Comparison of ENCODE assay signal across 8 cellular contexts in the genomic region with DNA sequence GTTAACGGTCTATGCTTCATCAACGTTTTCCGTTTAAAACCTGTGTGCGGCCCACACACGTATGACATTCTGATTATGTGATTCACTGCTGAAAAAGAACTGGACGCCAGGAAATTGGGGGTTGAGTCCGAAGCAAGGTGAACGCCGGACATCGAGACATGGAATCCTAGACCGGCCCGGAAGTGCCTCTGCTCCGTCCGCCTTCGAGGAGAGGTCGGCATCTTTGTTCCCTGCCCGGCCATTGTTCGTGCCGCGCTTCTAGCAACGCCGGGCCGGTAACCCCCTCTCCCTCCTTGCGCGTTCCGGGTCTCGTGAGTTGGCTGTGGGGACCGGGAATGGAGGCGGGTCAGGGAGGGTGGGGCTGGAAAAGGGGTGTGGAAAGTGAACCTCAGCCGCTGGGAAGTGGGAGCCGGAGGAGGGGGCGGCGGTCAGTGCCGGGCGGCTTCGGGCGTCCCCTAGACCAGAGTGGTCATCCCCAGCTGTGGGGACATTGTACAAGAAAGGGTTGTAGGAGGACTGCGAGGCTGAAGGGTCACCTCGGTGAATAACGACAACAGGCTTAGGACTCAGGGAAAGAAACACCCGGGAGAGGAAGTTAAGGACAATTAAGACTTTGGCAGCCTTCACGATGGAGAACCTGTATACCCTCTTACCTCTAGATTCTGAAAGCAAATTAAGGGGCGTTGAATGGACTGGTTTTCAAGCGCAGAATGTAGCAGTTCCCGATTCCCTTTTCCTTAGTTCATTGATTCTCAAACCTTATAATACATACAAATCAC. TPM values are rescaled to one million over a fixed set of nuclear protein-coding genes. Genes with fewer than 3 reads are reported as not detected.
DNase-seq lines count a peak whose midpoint lies in the region; ATAC-seq and TF ChIP-seq lines count a peak whose summit lies in the region.

A gene (plus strand): TSS at position 220 of the 779 bp plus-strand sequence. CDS start 1,810 bp downstream, outside the sequence.

- peaks cover 5% of the 10 kb centered on the region; the same call in 1 of the 2 replicates for H3K4me1 ChIP-seq in Caco-2

- no peak for TF ChIP-seq CTCF in Caco-2 (IDR thresholded peaks at IDR 0.05; ENCODE audit: insufficient read depth in 1 of 2, low read depth in 1 of 2, low read length in 1 of 2, severe bottlenecking in 1 of 2, unreplicated experiment in 1 of 2)

- H3K27ac Mint-ChIP-seq in Caco-2 (ENCODE audit: unreplicated experiment), result peak within 1 kb of the TSS; percentile 82

- peaks cover 9% of the 10 kb centered on the region for H3K4me1 Mint-ChIP-seq in Caco-2 (ENCODE audit: low read depth, unreplicated experiment)
- H3K4me1 Mint-ChIP-seq in activated T-cell treated with anti-CD3 and anti-CD28 coated beads, Interleukin-2, amount 50 U/mL, for 4 hours (ENCODE audit: low read depth), result peaks cover 15% of the 10 kb centered on the region

- BruUV-seq in Caco-2 (replicated peaks; lab: Mats Ljungman, UMichigan), result TSS peak; percentile 64

- H3K27me3 Mint-ChIP-seq in Caco-2 (ENCODE audit: insufficient read depth, unreplicated experiment), result no peaks in the 10 kb centered on the region
- H3K27me3 Mint-ChIP-seq in activated T-cell treated with anti-CD3 and anti-CD28 coated beads, Interleukin-2, amount 50 U/mL, for 4 hours (ENCODE audit: low read depth), result peaks cover 56% of the 10 kb centered on the region

- intact Hi-C loops in Caco-2 (cut with micrococcal nuclease; ENCODE audit: unreplicated experiment), result loop anchor here (1.0 to 2.0 kb wide), 4 partner anchors 27 to 158 kb away; a partner anchor contains a TSS

- peak within 1 kb of the TSS; percentile 96 for H3K4me3 Mint-ChIP-seq in Caco-2 (ENCODE audit: unreplicated experiment)
- H3K4me3 Mint-ChIP-seq in activated T-cell treated with anti-CD3 and anti-CD28 coated beads, Interleukin-2, amount 50 U/mL, for 4 hours, result peak within 1 kb of the TSS; percentile 86

- peak within 1 kb of the TSS; percentile 72 for H3K4me3 ChIP-seq in Caco-2 (ENCODE audit: low read depth, low read length)

- ATAC-seq in GM19395 (IDR thresholded peaks at IDR 0.05; ENCODE audit: unreplicated experiment), result peak; percentile 81
- ATAC-seq in HG03521 (IDR thresholded peaks at IDR 0.05; ENCODE audit: unreplicated experiment), result peak; percentile 85
- peak; percentile 88 to 90 for ATAC-seq in activated T-cell treated with anti-CD3 and anti-CD28 coated beads, Interleukin-2, amount 50 U/mL, for 4 hours

- no peaks in the 10 kb centered on the region for H3K36me3 ChIP-seq in Caco-2 (ENCODE audit: control insufficient read depth, insufficient read depth, low read length)

- no peaks in the 10 kb centered on the region for H3K9me3 ChIP-seq in Caco-2

- CTCF ChIA-PET in Caco-2 (lab: Charles Lee), result no interaction called here

- peaks cover 1% of the 10 kb centered on the region; the same call in 1 of the 2 replicates for H3K27me3 ChIP-seq in Caco-2 (replicated peaks; ENCODE audit: control insufficient read depth, insufficient read depth, low read length)

- H3K9me3 Mint-ChIP-seq in Caco-2 (ENCODE audit: unreplicated experiment), result no peaks in the 10 kb centered on the region
- H3K9me3 Mint-ChIP-seq in activated T-cell treated with anti-CD3 and anti-CD28 coated beads, Interleukin-2, amount 50 U/mL, for 4 hours, result no peaks in the 10 kb centered on the region

- DNase-seq in Caco-2 (peak; percentile 88 to 90), NCI-H526 treated with DMSO at 0.1 percent for 48 hours (lab: John Stamatoyannopoulos, UW) (peak; percentile 81), fibroblast of peridontal ligament (ENCODE audit: extremely low read depth) (peak; percentile 84), myocyte (ENCODE audit: low read depth) (peak; percentile 95)
- no peak for DNase-seq in activated T-cell treated with anti-CD3 and anti-CD28 coated beads, Interleukin-2, amount 50 U/mL, for 4 hours

- H3K27ac ChIP-seq in temporal lobe (ENCODE audit: low read depth, low read length), result no peak within 1 kb of the TSS

- POLR2A ChIA-PET in Caco-2 (lab: Charles Lee), result no interaction called here

- peaks cover 29% of the 10 kb centered on the region for H3K36me3 Mint-ChIP-seq in Caco-2 (ENCODE audit: insufficient read depth, unreplicated experiment)
- H3K36me3 Mint-ChIP-seq in activated T-cell treated with anti-CD3 and anti-CD28 coated beads, Interleukin-2, amount 50 U/mL, for 4 hours (ENCODE audit: insufficient read depth), result no peaks in the 10 kb centered on the region

RNA-seq across cellular contexts. Expression of the gene that starts here (rescaled TPM):
- 13.7 and 13.9 TPM in 2 replicates for total RNA-seq in Caco-2 (2022)
- total RNA-seq in activated T-cell treated with anti-CD3 and anti-CD28 coated beads, Interleukin-2, amount 50 U/mL, for 4 hours, result 1 to 10 TPM; 2.0 to 3.4 (median 2.3) TPM
- 18.1 and 19.5 TPM in 2 replicates for total RNA-seq in myocyte
- polyA plus RNA-seq in myocyte (2012), result 11.7 TPM
- 30.5 TPM for total RNA-seq in temporal lobe
